ENCODE assay signal across 8 cellular contexts in genomic region chr20:41524980-41525613, GRCh38.
DNase-seq lines count a peak whose midpoint lies in the region; ATAC-seq, FAIRE-seq and TF ChIP-seq lines count a peak whose summit lies in the region.

No MANE protein-coding gene starts in this region.

- CTCF ChIA-PET in endothelial cell of umbilical vein (lab: Charles Lee) = interaction anchor here (0.7 to 2.0 kb wide), 3 partner anchors 9 to 95 kb away, joined by 3 to 4 read pairs (median 3); no protein-coding TSS in a partner anchor
- CTCF ChIA-PET in activated naive CD4-positive, alpha-beta T cell treated with anti-CD3 and anti-CD28 coated beads for 36 hours (lab: Charles Lee) = no interaction called here

- no TSS peak for BruUV-seq in endothelial cell of umbilical vein (replicated peaks; lab: Mats Ljungman, UMichigan)

- H3K4me1 Mint-ChIP-seq in naive thymus-derived CD8-positive, alpha-beta T cell = peaks cover 34 to 55% (median 46%) of the 10 kb centered on the region in 4 donors
- H3K4me1 Mint-ChIP-seq in activated naive CD4-positive, alpha-beta T cell treated with anti-CD3 and anti-CD28 coated beads for 36 hours (ENCODE audit: low read depth) = peaks cover 30% of the 10 kb centered on the region

- H3K27ac Mint-ChIP-seq in naive thymus-derived CD8-positive, alpha-beta T cell = peak overlapping the region in 9 of 10 donors; percentile 25 to 82 (median 62)
- H3K27ac Mint-ChIP-seq in activated naive CD4-positive, alpha-beta T cell treated with anti-CD3 and anti-CD28 coated beads for 36 hours = no peak overlapping the region

- no peak overlapping the region for H3K27ac ChIP-seq in endothelial cell of umbilical vein (ENCODE audit: insufficient read depth, low read depth, low read length)

- H3K27me3 Mint-ChIP-seq in naive thymus-derived CD8-positive, alpha-beta T cell = no peaks in the 10 kb centered on the region
- H3K27me3 Mint-ChIP-seq in activated naive CD4-positive, alpha-beta T cell treated with anti-CD3 and anti-CD28 coated beads for 36 hours (ENCODE audit: low read depth) = no peaks in the 10 kb centered on the region

- H3K9me1 ChIP-seq in endothelial cell of umbilical vein (replicated peaks; ENCODE audit: control insufficient read depth, extremely low read depth, insufficient read depth, low read length) = no peaks in the 10 kb centered on the region

- no peak overlapping the region for H3K4me3 ChIP-seq in endothelial cell of umbilical vein (replicated peaks in 1 of 3; ENCODE audit: insufficient read depth in 1 of 3, low read depth in 1 of 3, low read length in 3 of 3)

- H3K79me2 ChIP-seq in endothelial cell of umbilical vein (ENCODE audit: control insufficient read depth, insufficient read depth, low read length) = no peaks in the 10 kb centered on the region

- no peaks in the 10 kb centered on the region for H3K9me3 ChIP-seq in endothelial cell of umbilical vein (replicated peaks; ENCODE audit: control insufficient read depth, insufficient read depth, low read length)

- peak overlapping the region in 1 of 10 donors; percentile 22 for H3K4me3 Mint-ChIP-seq in naive thymus-derived CD8-positive, alpha-beta T cell
- H3K4me3 Mint-ChIP-seq in activated naive CD4-positive, alpha-beta T cell treated with anti-CD3 and anti-CD28 coated beads for 36 hours = no peak overlapping the region

- ATAC-seq in naive thymus-derived CD8-positive, alpha-beta T cell = no peak
- no peak for ATAC-seq in GM18517 (IDR thresholded peaks at IDR 0.05; ENCODE audit: unreplicated experiment)

- H3K4me2 ChIP-seq in endothelial cell of umbilical vein (ENCODE audit: insufficient read depth, low read length) = no peak overlapping the region

- DNase-seq in AG20443 (ENCODE audit: low spot score) (peak; percentile 70), NCI-H2081 treated with DMSO at 0.1 percent for 48 hours (lab: John Stamatoyannopoulos, UW) (peak; percentile 62), endothelial cell of umbilical vein (ENCODE audit: low read depth, low spot score) (peak; percentile 46), LoVo (ENCODE audit: low spot score) (no peak)
- DNase-seq in naive thymus-derived CD8-positive, alpha-beta T cell = no peak
- DNase-seq in stimulated activated CD4-positive, alpha-beta T cell treated with anti-CD3 and anti-CD28 coated beads, Interleukin-2, amount 100 ng/mL, for 24 hours = no peak
- DNase-seq in activated naive CD4-positive, alpha-beta T cell treated with anti-CD3 and anti-CD28 coated beads for 36 hours = no peak

- dilution Hi-C loops in endothelial cell of umbilical vein (cut with MboI; ENCODE audit: extremely low pct_ligation_motif_present, low sequenced_read_pairs) = no loop called here

- TF ChIP-seq CTCF in endothelial cell of umbilical vein (IDR thresholded peaks at IDR 0.05; ENCODE audit: extremely low read depth in 1 of 2, insufficient read depth in 1 of 2, low read depth in 1 of 2, low read length in 2 of 2) = no peak

- no peaks in the 10 kb centered on the region for H3K36me3 ChIP-seq in endothelial cell of umbilical vein (ENCODE audit: control insufficient read depth in 2 of 2, extremely low read depth in 1 of 2, insufficient read depth in 2 of 2, low read length in 2 of 2)

- POLR2A ChIA-PET in endothelial cell of umbilical vein (lab: Charles Lee) = no interaction called here
- POLR2A ChIA-PET in naive thymus-derived CD8-positive, alpha-beta T cell (lab: Charles Lee) = no interaction called here

- H3K27me3 ChIP-seq in endothelial cell of umbilical vein (ENCODE audit: control insufficient read depth in 2 of 2, insufficient read depth in 2 of 2, low read length in 2 of 2) = no peaks in the 10 kb centered on the region

- TF ChIP-seq POLR2A in endothelial cell of umbilical vein (IDR thresholded peaks at IDR 0.05; ENCODE audit: low read depth, low read length) = no peak

- no peak overlapping the region for H2AFZ ChIP-seq in endothelial cell of umbilical vein (ENCODE audit: low read depth, low read length)

- H3K4me1 ChIP-seq in endothelial cell of umbilical vein (ENCODE audit: control insufficient read depth, extremely low read depth, insufficient read depth, low read length) = no peaks in the 10 kb centered on the region

- H3K36me3 Mint-ChIP-seq in naive thymus-derived CD8-positive, alpha-beta T cell = peaks cover 12 to 66% (median 48%) of the 10 kb centered on the region in 3 donors
- peaks cover 14% of the 10 kb centered on the region for H3K36me3 Mint-ChIP-seq in activated naive CD4-positive, alpha-beta T cell treated with anti-CD3 and anti-CD28 coated beads for 36 hours (ENCODE audit: low read depth)

- H3K9me3 Mint-ChIP-seq in naive thymus-derived CD8-positive, alpha-beta T cell = no peaks in the 10 kb centered on the region
- H3K9me3 Mint-ChIP-seq in activated naive CD4-positive, alpha-beta T cell treated with anti-CD3 and anti-CD28 coated beads for 36 hours = no peaks in the 10 kb centered on the region

- H3K9ac ChIP-seq in endothelial cell of umbilical vein (replicated peaks; ENCODE audit: extremely low read depth, insufficient read depth, low read length) = no peak overlapping the region

- intact Hi-C loops in endothelial cell of umbilical vein (cut with micrococcal nuclease) = no loop called here
- intact Hi-C loops in activated naive CD4-positive, alpha-beta T cell treated with anti-CD3 and anti-CD28 coated beads for 36 hours (cut with micrococcal nuclease) = no loop called here

- H4K20me1 ChIP-seq in endothelial cell of umbilical vein (replicated peaks; ENCODE audit: control insufficient read depth, extremely low read depth, insufficient read depth, low read length) = no peaks in the 10 kb centered on the region

- FAIRE-seq in endothelial cell of umbilical vein (lab: Jason Lieb, UNC) = no peak

TF ChIP-seq in endothelial cell of umbilical vein, 7 proteins besides CTCF, POLR2A, EP300 and RAD21:
- TF ChIP-seq POLR2AphosphoS5 (IDR thresholded peaks at IDR 0.05; ENCODE audit: insufficient read depth, low read depth, low read length) (no peak), JUN (IDR thresholded peaks at IDR 0.05; ENCODE audit: borderline replicate concordance, insufficient read depth, insufficient read length, low read depth) (no peak), MYC (IDR thresholded peaks at IDR 0.05; ENCODE audit: low read depth, low read length) (no peak), MAX (IDR thresholded peaks at IDR 0.05; ENCODE audit: insufficient read depth, insufficient read length) (no peak), GATA2 (IDR thresholded peaks at IDR 0.05; ENCODE audit: insufficient read depth, insufficient read length, low read depth, low read length) (no peak), FOS (IDR thresholded peaks at IDR 0.05; ENCODE audit: borderline replicate concordance, insufficient read depth, low read length) (no peak), EZH2 (IDR thresholded peaks at IDR 0.05; ENCODE audit: borderline replicate concordance, low read depth, low read length, severe bottlenecking) (no peak)
TF ChIP-seq in endothelial cell of umbilical vein: peak in this region for 0.

Comparison
In these comparisons a context has a peak if more than half of its experiments do, and no peak if none do; other contexts are left out.
1. DNase-seq: peak in AG20443 (single experiment), NCI-H2081 treated with DMSO at 0.1 percent for 48 hours (single experiment) and endothelial cell of umbilical vein (single experiment); none in naive thymus-derived CD8-positive, alpha-beta T cell (0 of 10), LoVo (single experiment), stimulated activated CD4-positive, alpha-beta T cell treated with anti-CD3 and anti-CD28 coated beads, Interleukin-2, amount 100 ng/mL, for 24 hours (0 of 2) and activated naive CD4-positive, alpha-beta T cell treated with anti-CD3 and anti-CD28 coated beads for 36 hours (single experiment).